In genomic region chr14:103521438-103521961, GRCh38 we compare ENCODE assay signal across 6 cellular contexts. TPM values are rescaled to one million over a fixed set of nuclear protein-coding genes. Genes with fewer than 3 reads are reported as not detected.
DNase-seq lines count a peak whose midpoint lies in the region; ATAC-seq, FAIRE-seq and TF ChIP-seq lines count a peak whose summit lies in the region.

No MANE protein-coding gene starts in this region.

- TF ChIP-seq CTCF in HEK293 (tag by site-specific recombination; IDR thresholded peaks at IDR 0.05), result no peak
- TF ChIP-seq CTCF in K562 (IDR thresholded peaks at IDR 0.05 in 2 of 3, conservative IDR thresholded peaks at IDR 0.05 in 1 of 3; ENCODE audit: insufficient read depth in 2 of 3, low read depth in 1 of 3, low read length in 3 of 3), result no peak

- peak; percentile 55 for ATAC-seq in K562
- ATAC-seq in natural killer cell treated with Interleukin-12 subunit alpha and Interleukin-12 subunit beta and Interleukin-15 and Interleukin-18, amount 100 ng/mL, for 72 hours, result no peak

- BruUV-seq in K562 (replicated peaks; lab: Mats Ljungman, UMichigan), result no TSS peak

- no peak overlapping the region for H3K27ac Mint-ChIP-seq in natural killer cell treated with Interleukin-12 subunit alpha and Interleukin-12 subunit beta and Interleukin-15 and Interleukin-18, amount 100 ng/mL, for 72 hours

- H3K9ac ChIP-seq in K562 (ENCODE audit: insufficient read depth in 1 of 2, low read depth in 2 of 2, low read length in 2 of 2), result peak overlapping the region; percentile 73 to 93; a peak in 3 of 4 replicates

- TF ChIP-seq POLR2A in K562 (conservative IDR thresholded peaks at IDR 0.05), result no peak

- WGBS in K562 (ENCODE audit: insufficient coverage, low coverage, missing lambda C conversion rate), result 0% methylated on average over 6 of the region's 78 CpGs

- peak overlapping the region; percentile 57 for H3K4me3 Mint-ChIP-seq in natural killer cell treated with Interleukin-12 subunit alpha and Interleukin-12 subunit beta and Interleukin-15 and Interleukin-18, amount 100 ng/mL, for 72 hours

- CTCF ChIA-PET in HEK293 (lab: Yijun Ruan, JAX) (interaction anchor here (0.7 to 1.5 kb wide), 4 partner anchors 8 to 25 kb away, joined by 3 to 10 read pairs (median 4); no protein-coding TSS in a partner anchor), K562 (lab: Yijun Ruan, JAX; ENCODE audit: low intra/inter-chr PET ratio) (no interaction called here)

- TF ChIP-seq EP300 in K562 (IDR thresholded peaks at IDR 0.05; ENCODE audit: low read length), result no peak

- no peak for FAIRE-seq in K562 (lab: Jason Lieb, UNC)

- peak overlapping the region; percentile 45; the same call in 1 of the 2 replicates for H2AFZ ChIP-seq in K562 (ENCODE audit: low read depth, low read length)

- intact Hi-C loops in K562 (cut with micrococcal nuclease), result loop anchor here (10.0 kb wide), 1 partner anchor 127 kb away; no protein-coding TSS in a partner anchor

- H3K4me1 Mint-ChIP-seq in natural killer cell treated with Interleukin-12 subunit alpha and Interleukin-12 subunit beta and Interleukin-15 and Interleukin-18, amount 100 ng/mL, for 72 hours (ENCODE audit: low read depth in 2 of 2), result peaks cover 0 to 6% of the 10 kb centered on the region in 2 donors

- peaks cover 23% of the 10 kb centered on the region for H3K79me2 ChIP-seq in K562 (ENCODE audit: control insufficient read depth, insufficient read depth, low read length)

- peaks cover 13% of the 10 kb centered on the region; the same call in 1 of the 2 replicates for H4K20me1 ChIP-seq in K562 (replicated peaks; ENCODE audit: control insufficient read depth, insufficient read depth, low read length)

- H3K4me2 ChIP-seq in K562 (ENCODE audit: insufficient read depth, low read length), result peak overlapping the region; percentile 78

- in situ Hi-C loops in K562 (cut with MboI), result no loop called here

- H3K9me3 ChIP-seq in HEK293 (ENCODE audit: control insufficient read depth, insufficient read depth, low read depth, low read length), result no peaks in the 10 kb centered on the region
- H3K9me3 ChIP-seq in K562 (replicated peaks; ENCODE audit: control insufficient read depth, insufficient read depth, low read depth, low read length), result no peaks in the 10 kb centered on the region

- no peaks in the 10 kb centered on the region for H3K27me3 ChIP-seq in K562 (ENCODE audit: control insufficient read depth in 2 of 2, insufficient read depth in 2 of 2, low read length in 2 of 2)

- H3K4me1 ChIP-seq in HEK293 (ENCODE audit: control insufficient read depth, insufficient read depth, low read length) (peaks cover 22% of the 10 kb centered on the region), K562 (replicated peaks in 1 of 2; ENCODE audit: control insufficient read depth in 2 of 2, insufficient read depth in 2 of 2, low read length in 2 of 2) (peaks cover 41 to 91% of the 10 kb centered on the region in 2 experiments)

- POLR2A ChIA-PET in HEK293 (lab: Yijun Ruan, JAX) (interaction anchor here (1.0 to 3.3 kb wide), 12 partner anchors 8 to 194 kb away, joined by 3 to 19 read pairs (median 6); partner anchors contain the start of genes BAG5, TRMT61A, XRCC3 and ZFYVE21), K562 (lab: Yijun Ruan, JAX) (interaction anchor here (0.6 to 2.5 kb wide), 11 partner anchors 10 to 177 kb away, joined by 3 to 12 read pairs (median 3); no protein-coding TSS in a partner anchor)

- DNase-seq in K562 (ENCODE audit: extremely low read depth in 1 of 4, low spot score in 3 of 4) (peak; percentile 63 to 70 (median 66)), NCI-H2107 treated with DMSO at 0.1 percent for 48 hours (lab: John Stamatoyannopoulos, UW; ENCODE audit: unreplicated experiment) (no peak), activated gamma-delta T cell treated with Interleukin-2 at 50 U/mL for 16 hours (no peak), T1000 (lab: John Stamatoyannopoulos, UW) (no peak)
- peak; percentile 56 for DNase-seq in natural killer cell treated with Interleukin-12 subunit alpha and Interleukin-12 subunit beta and Interleukin-15 and Interleukin-18, amount 100 ng/mL, for 72 hours (ENCODE audit: low spot score)

- H3K36me3 ChIP-seq in HEK293 (ENCODE audit: control insufficient read depth in 2 of 2, insufficient read depth in 1 of 2, low read length in 2 of 2) (peaks cover 0 to 33% of the 10 kb centered on the region in 2 experiments; a peak in 1 of 3 replicates), K562 (ENCODE audit: control insufficient read depth, insufficient read depth, low read length) (peaks cover 23% of the 10 kb centered on the region; the same call in 1 of the 3 replicates)

- peak overlapping the region; percentile 99 for H3K27ac ChIP-seq in HEK293 (ENCODE audit: extremely low read depth, low read depth, low read length)
- peak overlapping the region; percentile 83 for H3K27ac ChIP-seq in K562 (ENCODE audit: extremely low read depth, low read depth, low read length)

- no peak for TF ChIP-seq RAD21 in K562 (CRISPR knock-in tag; conservative IDR thresholded peaks at IDR 0.05 in 1 of 2, IDR thresholded peaks at IDR 0.05 in 1 of 2)

- H3K9me3 Mint-ChIP-seq in natural killer cell treated with Interleukin-12 subunit alpha and Interleukin-12 subunit beta and Interleukin-15 and Interleukin-18, amount 100 ng/mL, for 72 hours, result no peaks in the 10 kb centered on the region

- no peaks in the 10 kb centered on the region for H3K36me3 Mint-ChIP-seq in natural killer cell treated with Interleukin-12 subunit alpha and Interleukin-12 subunit beta and Interleukin-15 and Interleukin-18, amount 100 ng/mL, for 72 hours

- H3K4me3 ChIP-seq in HEK293 (ENCODE audit: low read depth, low read length), result peak overlapping the region; percentile 82
- peak overlapping the region; percentile 60 for H3K4me3 ChIP-seq in K562

- peaks cover 0 to 6% of the 10 kb centered on the region in 2 donors for H3K27me3 Mint-ChIP-seq in natural killer cell treated with Interleukin-12 subunit alpha and Interleukin-12 subunit beta and Interleukin-15 and Interleukin-18, amount 100 ng/mL, for 72 hours

- H3K9me1 ChIP-seq in K562 (ENCODE audit: control insufficient read depth, insufficient read depth, low read length), result no peaks in the 10 kb centered on the region

RNA-seq across cellular contexts. Expression of gene CKB, which starts 1.1 kb away (rescaled TPM):
- total RNA-seq in K562 (2011; cell fraction: chromatin; rRNA removed; ENCODE audit: low replicate concordance), result 63.0 and 253 TPM in 2 replicates
- 300 and 318 TPM in 2 replicates for total RNA-seq in K562 (2011; cell fraction: nucleolus; rRNA removed)
- total RNA-seq in K562 (2011; cell fraction: nucleoplasm; rRNA removed), result 108 and 141 TPM in 2 replicates
- total RNA-seq in K562 (2014; rRNA removed), result 692 and 778 TPM in 2 replicates
- total RNA-seq in K562 (2014; rRNA removed; fragmentation: Illumina TruSeq; extraction: Trizol), result 90.5 and 91.6 TPM in 2 replicates
- total RNA-seq in K562 (2015; rRNA removed; fragmentation: Illumina TruSeq; extraction: Trizol), result 177 and 191 TPM in 2 replicates
- 558 and 570 TPM in 2 replicates for total RNA-seq in K562 (2021)
- polyA plus RNA-seq in K562 (2011; rRNA removed), result 132 and 348 TPM in 2 replicates
- polyA plus RNA-seq in K562 (2011; cell fraction: cytosol; rRNA removed), result 261 and 599 TPM in 2 replicates
- polyA plus RNA-seq in K562 (2011; cell fraction: nucleus; rRNA removed), result 742 and 1,022 TPM in 2 replicates
- 375 and 553 TPM in 2 replicates for polyA plus RNA-seq in K562 (2012)
- polyA plus RNA-seq in K562 (2014; fragmentation: Illumina TruSeq; extraction: Trizol), result 115 and 390 TPM in 2 replicates
- polyA plus RNA-seq in K562 (2014; fragmentation: Nextera tagmentation; extraction: Ambion mirVana), result 10 to 100 TPM; 23.9 to 44.5 TPM
- polyA plus RNA-seq in K562 (2014; rRNA removed), result 564 and 637 TPM in 2 replicates
- 34.8 and 43.6 TPM in 2 replicates for polyA minus RNA-seq in K562 (2011; rRNA and poly(A)+ RNA removed)
- 164 and 287 TPM in 2 replicates for polyA minus RNA-seq in K562 (2011; cell fraction: cytosol; rRNA and poly(A)+ RNA removed)
- polyA minus RNA-seq in K562 (2011; cell fraction: nucleus; rRNA and poly(A)+ RNA removed), result 93.2 and 131 TPM in 2 replicates
- total RNA-seq in natural killer cell treated with Interleukin-12 subunit alpha and Interleukin-12 subunit beta and Interleukin-15 and Interleukin-18, amount 100 ng/mL, for 72 hours, result 1 to 10 TPM; 3.0 to 4.6 TPM

RNA-seq across cellular contexts. Expression of gene TRMT61A, which starts 7.5 kb away (rescaled TPM):
- 5.1 and 21.8 TPM in 2 replicates for total RNA-seq in K562 (2011; cell fraction: chromatin; rRNA removed; ENCODE audit: low replicate concordance)
- 24.5 and 24.8 TPM in 2 replicates for total RNA-seq in K562 (2011; cell fraction: nucleolus; rRNA removed)
- 9.7 and 11.4 TPM in 2 replicates for total RNA-seq in K562 (2011; cell fraction: nucleoplasm; rRNA removed)
- total RNA-seq in K562 (2014; rRNA removed) (24.8 and 29.5 TPM in 2 replicates), K562 (2014; rRNA removed; fragmentation: Illumina TruSeq; extraction: Trizol) (1.5 and 2.9 TPM in 2 replicates), K562 (2015; rRNA removed; fragmentation: Illumina TruSeq; extraction: Trizol) (12.3 and 12.4 TPM in 2 replicates), K562 (2021) (20.4 and 21.0 TPM in 2 replicates)
- polyA plus RNA-seq in K562 (2011; rRNA removed) (5.1 and 6.6 TPM in 2 replicates), K562 (2014; fragmentation: Illumina TruSeq; extraction: Trizol) (3.2 and 10.1 TPM in 2 replicates), K562 (2014; fragmentation: Nextera tagmentation; extraction: Ambion mirVana) (under 1 TPM; 0.10 to 0.50 TPM), K562 (2014; rRNA removed) (18.1 and 22.4 TPM in 2 replicates)
- polyA plus RNA-seq in K562 (2011; cell fraction: cytosol; rRNA removed), result 7.6 and 28.9 TPM in 2 replicates
- polyA plus RNA-seq in K562 (2011; cell fraction: nucleus; rRNA removed), result 15.5 and 27.8 TPM in 2 replicates
- 7.5 and 13.1 TPM in 2 replicates for polyA plus RNA-seq in K562 (2012)
- polyA minus RNA-seq in K562 (2011; rRNA and poly(A)+ RNA removed), result 1.4 and 2.6 TPM in 2 replicates
- 5.0 and 6.5 TPM in 2 replicates for polyA minus RNA-seq in K562 (2011; cell fraction: cytosol; rRNA and poly(A)+ RNA removed)
- 13.2 and 14.3 TPM in 2 replicates for polyA minus RNA-seq in K562 (2011; cell fraction: nucleus; rRNA and poly(A)+ RNA removed)
- 10 to 100 TPM; 13.2 to 29.7 TPM for total RNA-seq in natural killer cell treated with Interleukin-12 subunit alpha and Interleukin-12 subunit beta and Interleukin-15 and Interleukin-18, amount 100 ng/mL, for 72 hours

RNA-seq across cellular contexts. Expression of gene BAG5, which starts 41.0 kb away (rescaled TPM):
- total RNA-seq in K562 (2011; cell fraction: chromatin; rRNA removed; ENCODE audit: low replicate concordance), result 7.5 and 18.1 TPM in 2 replicates
- total RNA-seq in K562 (2011; cell fraction: nucleolus; rRNA removed), result 5.4 and 6.3 TPM in 2 replicates
- total RNA-seq in K562 (2011; cell fraction: nucleoplasm; rRNA removed), result 9.8 and 13.9 TPM in 2 replicates
- total RNA-seq in K562 (2014; rRNA removed) (11.1 and 15.1 TPM in 2 replicates), K562 (2014; rRNA removed; fragmentation: Illumina TruSeq; extraction: Trizol) (21.4 and 22.6 TPM in 2 replicates), K562 (2015; rRNA removed; fragmentation: Illumina TruSeq; extraction: Trizol) (18.0 and 19.5 TPM in 2 replicates), K562 (2021) (16.9 and 17.5 TPM in 2 replicates)
- polyA plus RNA-seq in K562 (2011; rRNA removed) (7.6 and 7.9 TPM in 2 replicates), K562 (2014; fragmentation: Illumina TruSeq; extraction: Trizol) (17.2 and 20.6 TPM in 2 replicates), K562 (2014; fragmentation: Nextera tagmentation; extraction: Ambion mirVana) (10 to 100 TPM in 1 of 2 experiments, 1 to 10 TPM in 1; 9.1 to 13.2 TPM), K562 (2014; rRNA removed) (9.9 and 11.2 TPM in 2 replicates)
- polyA plus RNA-seq in K562 (2011; cell fraction: cytosol; rRNA removed), result 3.5 and 6.5 TPM in 2 replicates
- polyA plus RNA-seq in K562 (2011; cell fraction: nucleus; rRNA removed), result 5.0 and 5.8 TPM in 2 replicates
- 8.6 and 12.2 TPM in 2 replicates for polyA plus RNA-seq in K562 (2012)
- 12.3 and 14.5 TPM in 2 replicates for polyA minus RNA-seq in K562 (2011; rRNA and poly(A)+ RNA removed)
- 10.3 and 10.5 TPM in 2 replicates for polyA minus RNA-seq in K562 (2011; cell fraction: cytosol; rRNA and poly(A)+ RNA removed)
- polyA minus RNA-seq in K562 (2011; cell fraction: nucleus; rRNA and poly(A)+ RNA removed), result 4.0 and 7.8 TPM in 2 replicates
- total RNA-seq in natural killer cell treated with Interleukin-12 subunit alpha and Interleukin-12 subunit beta and Interleukin-15 and Interleukin-18, amount 100 ng/mL, for 72 hours, result 10 to 100 TPM; 27.4 to 29.6 TPM

RNA-seq across cellular contexts. Expression of gene COA8, which starts 41.3 kb away (rescaled TPM):
- 34.1 and 36.6 TPM in 2 replicates for total RNA-seq in K562 (2011; cell fraction: chromatin; rRNA removed; ENCODE audit: low replicate concordance)
- 16.8 and 18.7 TPM in 2 replicates for total RNA-seq in K562 (2011; cell fraction: nucleolus; rRNA removed)
- 27.0 and 28.2 TPM in 2 replicates for total RNA-seq in K562 (2011; cell fraction: nucleoplasm; rRNA removed)
- total RNA-seq in K562 (2014; rRNA removed) (25.2 and 25.6 TPM in 2 replicates), K562 (2014; rRNA removed; fragmentation: Illumina TruSeq; extraction: Trizol) (25.7 and 27.3 TPM in 2 replicates), K562 (2015; rRNA removed; fragmentation: Illumina TruSeq; extraction: Trizol) (27.0 and 28.5 TPM in 2 replicates), K562 (2021) (34.6 and 35.5 TPM in 2 replicates)
- polyA plus RNA-seq in K562 (2011; rRNA removed) (13.0 and 19.1 TPM in 2 replicates), K562 (2014; fragmentation: Illumina TruSeq; extraction: Trizol) (24.8 and 27.3 TPM in 2 replicates), K562 (2014; fragmentation: Nextera tagmentation; extraction: Ambion mirVana) (10 to 100 TPM in 1 of 2 experiments, 1 to 10 TPM in 1; 5.0 to 11.8 TPM), K562 (2014; rRNA removed) (33.5 and 35.3 TPM in 2 replicates)
- 5.5 and 7.4 TPM in 2 replicates for polyA plus RNA-seq in K562 (2011; cell fraction: cytosol; rRNA removed)
- polyA plus RNA-seq in K562 (2011; cell fraction: nucleus; rRNA removed), result 6.3 and 6.5 TPM in 2 replicates
- polyA plus RNA-seq in K562 (2012), result 35.5 TPM in 2 replicates
- polyA minus RNA-seq in K562 (2011; rRNA and poly(A)+ RNA removed), result 4.3 and 7.4 TPM in 2 replicates
- 5.2 and 7.9 TPM in 2 replicates for polyA minus RNA-seq in K562 (2011; cell fraction: cytosol; rRNA and poly(A)+ RNA removed)
- polyA minus RNA-seq in K562 (2011; cell fraction: nucleus; rRNA and poly(A)+ RNA removed), result 5.8 and 9.2 TPM in 2 replicates
- 10 to 100 TPM; 35.8 to 38.3 TPM for total RNA-seq in natural killer cell treated with Interleukin-12 subunit alpha and Interleukin-12 subunit beta and Interleukin-15 and Interleukin-18, amount 100 ng/mL, for 72 hours

Comparison
In these comparisons a context has a peak if more than half of its experiments do, and no peak if none do; other contexts are left out.
1. DNase-seq: peak in K562 (4 of 4) and natural killer cell treated with Interleukin-12 subunit alpha and Interleukin-12 subunit beta and Interleukin-15 and Interleukin-18, amount 100 ng/mL, for 72 hours (single experiment); none in NCI-H2107 treated with DMSO at 0.1 percent for 48 hours (single experiment), activated gamma-delta T cell treated with Interleukin-2 at 50 U/mL for 16 hours (single experiment) and T1000 (single experiment).
2. RNA of gene CKB, which starts 1.1 kb away (total RNA-seq): 63.0 to 778 TPM in K562; 3.0 to 4.6 TPM in natural killer cell treated with Interleukin-12 subunit alpha and Interleukin-12 subunit beta and Interleukin-15 and Interleukin-18, amount 100 ng/mL, for 72 hours; every median in the first group is over 10 times any median in the second.
3. Of the 44 proteins assayed by ChIP-seq in both K562 and HEK293: peak only in K562: ZBTB7A; only in HEK293: none; in both: none; in neither: 43.